Comparison of ENCODE assay signal across 8 cellular contexts in the genomic region with DNA sequence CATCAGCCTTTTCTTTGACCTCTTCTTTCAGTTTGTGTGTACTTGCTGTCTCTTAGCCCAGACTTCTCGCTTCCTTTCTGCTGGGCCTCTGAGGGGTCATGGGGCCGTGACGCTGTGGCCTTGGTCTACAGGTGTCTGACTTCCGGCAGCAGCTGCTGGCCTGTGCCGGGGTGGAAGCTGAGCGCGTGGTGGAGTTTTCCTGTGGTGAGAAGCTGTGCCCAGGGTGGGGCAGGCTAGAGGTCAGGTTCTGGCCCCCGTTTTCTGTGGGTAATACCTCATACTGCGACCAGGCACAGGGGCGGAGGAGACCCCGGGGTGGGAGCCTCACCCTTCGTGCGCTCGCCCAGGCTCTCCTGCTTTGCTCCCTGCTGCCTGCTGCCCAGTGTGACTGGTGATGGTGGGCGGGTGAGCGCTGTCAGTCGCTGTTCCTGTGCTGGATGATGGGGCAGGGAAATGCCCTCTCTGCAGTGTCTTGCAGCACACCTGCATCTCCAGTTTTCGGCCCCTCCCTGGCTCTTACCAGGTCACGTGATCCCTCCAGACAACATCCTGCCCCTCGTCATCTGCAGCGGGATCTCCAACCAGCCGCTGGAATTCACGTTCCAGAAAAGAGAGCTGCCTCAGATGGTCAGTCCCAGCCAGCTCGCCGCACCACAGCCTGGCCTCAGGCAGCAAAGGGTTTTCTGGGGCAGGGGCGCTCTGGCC. TPM values are rescaled to one million over a fixed set of nuclear protein-coding genes. Genes with fewer than 3 reads are reported as not detected.
A peak's percentile ranks its signal among the peaks of the same experiment; 100 is the strongest.
DNase-seq lines count a peak whose midpoint lies in the region; ATAC-seq and TF ChIP-seq lines count a peak whose summit lies in the region.
"Not testable (repeated sequence)": the region's sequence is repeated elsewhere in the genome, so short reads cannot be mapped to it uniquely, and the experiment has no call there.

No MANE protein-coding gene starts in this region.

- POLR2A ChIA-PET in CD8-positive, alpha-beta T cell (lab: Charles Lee): not testable (repeated sequence)

- H2AFZ ChIP-seq in OCI-LY3 (ENCODE audit: low read depth, low read length): not testable (repeated sequence)

- not testable (repeated sequence) for H3K36me3 ChIP-seq in CD8-positive, alpha-beta T cell (ENCODE audit: insufficient read depth, low read length); OCI-LY3 (replicated peaks; ENCODE audit: low read depth, low read length)

- not testable (repeated sequence) for H3K4me3 ChIP-seq in CD8-positive, alpha-beta T cell (ENCODE audit: low read depth, low read length); OCI-LY3 (ENCODE audit: low read length)

- peaks cover 44% of the 10 kb centered on the region for H3K36me3 Mint-ChIP-seq in CD8-positive, alpha-beta T cell
- peaks cover 32% of the 10 kb centered on the region for H3K36me3 Mint-ChIP-seq in effector memory CD8-positive, alpha-beta T cell (ENCODE audit: insufficient read depth)
- H3K36me3 Mint-ChIP-seq in nephron progenitor cell (ENCODE audit: low read depth): peaks cover 19% of the 10 kb centered on the region

- not testable (repeated sequence) for H3K9me3 ChIP-seq in CD8-positive, alpha-beta T cell (ENCODE audit: low read length); OCI-LY3 (ENCODE audit: insufficient read depth, low read length)

- not testable (repeated sequence) for ATAC-seq in CD8-positive, alpha-beta T cell
- ATAC-seq in GM18909 (IDR thresholded peaks at IDR 0.05; ENCODE audit: poor library complexity, unreplicated experiment): peak; percentile 46
- ATAC-seq in GM21529 (IDR thresholded peaks at IDR 0.05; ENCODE audit: unreplicated experiment): peak; percentile 94
- ATAC-seq in HG02763 (IDR thresholded peaks at IDR 0.05; ENCODE audit: unreplicated experiment): peak; percentile 73
- peak; percentile 96 for ATAC-seq in HG03520 (IDR thresholded peaks at IDR 0.05; ENCODE audit: unreplicated experiment)
- ATAC-seq in effector memory CD8-positive, alpha-beta T cell (replicated peaks): peak; percentile 46

- H3K79me2 ChIP-seq in OCI-LY3 (ENCODE audit: low read length): not testable (repeated sequence)

- H3K4me3 Mint-ChIP-seq in CD8-positive, alpha-beta T cell; effector memory CD8-positive, alpha-beta T cell; nephron progenitor cell: not testable (repeated sequence)

- intact Hi-C loops in CD8-positive, alpha-beta T cell (cut with DNase I, micrococcal nuclease): loop anchor here in 1 of 2 experiments (5.0 kb wide), 1 partner anchor 167 kb away; no protein-coding TSS in a partner anchor

- CTCF ChIA-PET in CD8-positive, alpha-beta T cell (lab: Charles Lee): not testable (repeated sequence)

- peak in 1 of 7 experiments; percentile 43 for DNase-seq in CD8-positive, alpha-beta T cell
- DNase-seq in effector memory CD8-positive, alpha-beta T cell; nephron progenitor cell: not testable (repeated sequence)

- not testable (repeated sequence) for H3K27ac ChIP-seq in CD8-positive, alpha-beta T cell (ENCODE audit: low read depth, low read length)
- peak overlapping the region; percentile 57 for H3K27ac ChIP-seq in OCI-LY3 (ENCODE audit: low read length)

- peak overlapping the region; percentile 45 for H3K27ac Mint-ChIP-seq in CD8-positive, alpha-beta T cell
- H3K27ac Mint-ChIP-seq in effector memory CD8-positive, alpha-beta T cell: not testable (repeated sequence)
- peak overlapping the region; percentile 82 for H3K27ac Mint-ChIP-seq in nephron progenitor cell

- not testable (repeated sequence) for H3K27me3 ChIP-seq in CD8-positive, alpha-beta T cell (ENCODE audit: insufficient read depth, low read length); OCI-LY3 (ENCODE audit: low read depth, low read length)

- H3K4me2 ChIP-seq in OCI-LY3 (ENCODE audit: low read length): 0 out of 2 replicates have a peak overlapping the region, but pooled peaks have one; percentile 17

- not testable (repeated sequence) for H3K27me3 Mint-ChIP-seq in CD8-positive, alpha-beta T cell (ENCODE audit: low read depth); effector memory CD8-positive, alpha-beta T cell; nephron progenitor cell (ENCODE audit: low read depth, poor library complexity)

- not testable (repeated sequence) for TF ChIP-seq CTCF in CD8-positive, alpha-beta T cell (IDR thresholded peaks at IDR 0.05); OCI-LY3 (IDR thresholded peaks at IDR 0.05; ENCODE audit: low read depth, low read length); nephron progenitor cell (IDR thresholded peaks at IDR 0.05)

- not testable (repeated sequence) for H3K4me1 Mint-ChIP-seq in CD8-positive, alpha-beta T cell (ENCODE audit: low read depth); effector memory CD8-positive, alpha-beta T cell (ENCODE audit: low read depth in 2 of 2); nephron progenitor cell

- H3K9me3 Mint-ChIP-seq in CD8-positive, alpha-beta T cell; effector memory CD8-positive, alpha-beta T cell; nephron progenitor cell: not testable (repeated sequence)

- not testable (repeated sequence) for H3K4me1 ChIP-seq in CD8-positive, alpha-beta T cell (ENCODE audit: insufficient read depth, low read length); OCI-LY3 (ENCODE audit: low read length)

- not testable (repeated sequence) for H3K9ac ChIP-seq in OCI-LY3 (ENCODE audit: low read length)

- H4K20me1 ChIP-seq in OCI-LY3 (ENCODE audit: insufficient read depth, low read length): not testable (repeated sequence)

RNA-seq across cellular contexts. Expression of gene DDX11, which starts 27.0 kb away (rescaled TPM):
- 10 to 100 TPM; 49.7 to 55.2 TPM for total RNA-seq in CD8-positive, alpha-beta T cell
